In genomic region chr4:55906999-55907398, GRCh38 we compare ENCODE assay signal across 14 cellular contexts. TPM values are rescaled to one million over a fixed set of nuclear protein-coding genes. Genes with fewer than 3 reads are reported as not detected.
A peak's percentile ranks its signal among the peaks of the same experiment; 100 is the strongest.
DNase-seq lines count a peak whose midpoint lies in the region; ATAC-seq, FAIRE-seq and TF ChIP-seq lines count a peak whose summit lies in the region.
"Had no signal": no experiment of that assay in that cellular context is flagged by ENCODE, and none has a peak within 500 bp of the region (broad histone marks: within the 10 kb centered on the region; RNA-seq: fewer than 3 reads in every experiment).

No MANE protein-coding gene starts in this region.

- H3K9me3 ChIP-seq in mucosa of descending colon (no peaks in the 10 kb centered on the region), right lobe of liver (no peaks in the 10 kb centered on the region), small intestine (ENCODE audit: control insufficient read depth, low read depth) (no peaks in the 10 kb centered on the region)
- H3K9me3 ChIP-seq: heart right ventricle had no signal

- 71% methylated on average over 3 of the region's 3 CpGs for WGBS in right lobe of liver (ENCODE audit: insufficient coverage, low coverage, low lambda C conversion rate, missing lambda C conversion rate)
- WGBS in small intestine, 3 donors: 61 to 71% (median 64%) methylated on average over 3 of the region's 3 CpGs

- H3K4me1 ChIP-seq in mucosa of descending colon (ENCODE audit: low read depth) (no peaks in the 10 kb centered on the region), right lobe of liver (no peaks in the 10 kb centered on the region), small intestine (ENCODE audit: control insufficient read depth in 2 of 2, insufficient read depth in 1 of 2, low read depth in 1 of 2, low read length in 1 of 2) (peaks cover 0 to 3% of the 10 kb centered on the region in 2 donors)

- no peaks in the 10 kb centered on the region for H3K36me3 ChIP-seq in mucosa of descending colon (ENCODE audit: low read depth)
- peaks cover 0 to 9% (median 0%) of the 10 kb centered on the region in 4 donors for H3K36me3 ChIP-seq in right lobe of liver
- no peaks in the 10 kb centered on the region for H3K36me3 ChIP-seq in small intestine (ENCODE audit: control insufficient read depth in 2 of 2, insufficient read depth in 2 of 2, low read length in 2 of 2)

- H3K4me3 ChIP-seq in mucosa of descending colon: no peak overlapping the region
- H3K4me3 ChIP-seq in right lobe of liver: no peak overlapping the region
- no peak overlapping the region for H3K4me3 ChIP-seq in small intestine (ENCODE audit: low read depth in 1 of 2, low read length in 2 of 2)
- H3K4me3 ChIP-seq: lung had no signal

- no peak for TF ChIP-seq POLR2A in right lobe of liver (IDR thresholded peaks at IDR 0.05)

- peak overlapping the region; percentile 72 for H3K27ac Mint-ChIP-seq in activated CD4-positive, alpha-beta T cell treated with anti-CD3 and anti-CD28 coated beads, Interleukin-2, amount 10 ng/mL, durations not matched to agents 24 days and 14 days
- H3K27ac Mint-ChIP-seq in activated naive CD8-positive, alpha-beta T cell: peak overlapping the region; percentile 78
- H3K27ac Mint-ChIP-seq: WTC11 had no signal

- no peak for DNase-seq in activated CD4-positive, alpha-beta T cell treated with anti-CD3 and anti-CD28 coated beads, Interleukin-2, amount 10 ng/mL, durations not matched to agents 24 days and 14 days
- DNase-seq in activated CD4-positive, alpha-beta T cell treated with anti-CD3 and anti-CD28 coated beads for 48 hours: no peak
- DNase-seq in HT1080 (ENCODE audit: low read depth) (peak; percentile 74), mucosa of descending colon (no peak), substantia nigra (lab: John Stamatoyannopoulos, UW) (no peak), right lobe of liver (no peak), small intestine (no peak)
- DNase-seq: ACHN, anterior cingulate cortex, heart right ventricle, Right ventricle myocardium superior had no signal

- intact Hi-C loops in activated CD4-positive, alpha-beta T cell treated with anti-CD3 and anti-CD28 coated beads, Interleukin-2, amount 10 ng/mL, durations not matched to agents 24 days and 14 days (cut with micrococcal nuclease): loop anchor here (1.0 to 5.0 kb wide), 2 partner anchors 41 to 55 kb away; partner anchors contain the start of genes CEP135 and EXOC1
- intact Hi-C loops in mucosa of descending colon (cut with DNase I, micrococcal nuclease): no loop called here
- intact Hi-C loops in right lobe of liver (cut with DNase I): no loop called here

- no peaks in the 10 kb centered on the region for H3K27me3 ChIP-seq in right lobe of liver
- H3K27me3 ChIP-seq in small intestine (ENCODE audit: control insufficient read depth in 2 of 2, insufficient read depth in 2 of 2, low read length in 2 of 2): no peaks in the 10 kb centered on the region
- H3K27me3 ChIP-seq: heart right ventricle had no signal

- H3K4me3 Mint-ChIP-seq in activated CD4-positive, alpha-beta T cell treated with anti-CD3 and anti-CD28 coated beads, Interleukin-2, amount 10 ng/mL, durations not matched to agents 24 days and 14 days: no peak overlapping the region
- peak overlapping the region; percentile 49 for H3K4me3 Mint-ChIP-seq in activated naive CD8-positive, alpha-beta T cell
- H3K4me3 Mint-ChIP-seq: WTC11 had no signal

- no peak overlapping the region for H3K27ac ChIP-seq in substantia nigra (ENCODE audit: low read depth, low read length, poor library complexity, severe bottlenecking)
- H3K27ac ChIP-seq in right lobe of liver: no peak overlapping the region
- H3K27ac ChIP-seq in small intestine (ENCODE audit: low read depth in 1 of 2, low read length in 1 of 2): no peak overlapping the region

- peaks cover 21% of the 10 kb centered on the region for H3K36me3 Mint-ChIP-seq in activated CD4-positive, alpha-beta T cell treated with anti-CD3 and anti-CD28 coated beads, Interleukin-2, amount 10 ng/mL, durations not matched to agents 24 days and 14 days (ENCODE audit: low read depth)
- peaks cover 7% of the 10 kb centered on the region for H3K36me3 Mint-ChIP-seq in activated naive CD8-positive, alpha-beta T cell
- H3K36me3 Mint-ChIP-seq: WTC11 had no signal

- TF ChIP-seq CTCF in mucosa of descending colon (IDR thresholded peaks at IDR 0.05) (no peak), right lobe of liver (IDR thresholded peaks at IDR 0.05) (no peak)

- no peaks in the 10 kb centered on the region for H3K9me3 Mint-ChIP-seq in activated CD4-positive, alpha-beta T cell treated with anti-CD3 and anti-CD28 coated beads, Interleukin-2, amount 10 ng/mL, durations not matched to agents 24 days and 14 days
- no peaks in the 10 kb centered on the region for H3K9me3 Mint-ChIP-seq in activated naive CD8-positive, alpha-beta T cell (ENCODE audit: low read depth)
- H3K9me3 Mint-ChIP-seq: WTC11 had no signal

- H3K27me3 Mint-ChIP-seq in activated CD4-positive, alpha-beta T cell treated with anti-CD3 and anti-CD28 coated beads, Interleukin-2, amount 10 ng/mL, durations not matched to agents 24 days and 14 days: no peaks in the 10 kb centered on the region
- H3K27me3 Mint-ChIP-seq in activated naive CD8-positive, alpha-beta T cell: no peaks in the 10 kb centered on the region

- H3K4me1 Mint-ChIP-seq in activated CD4-positive, alpha-beta T cell treated with anti-CD3 and anti-CD28 coated beads, Interleukin-2, amount 10 ng/mL, durations not matched to agents 24 days and 14 days: peaks cover 11% of the 10 kb centered on the region
- H3K4me1 Mint-ChIP-seq in activated naive CD8-positive, alpha-beta T cell (ENCODE audit: low read depth): peaks cover 38% of the 10 kb centered on the region
- H3K4me1 Mint-ChIP-seq: WTC11 had no signal

- FAIRE-seq in small intestine (lab: Jason Lieb, UNC): no peak

- ATAC-seq in mucosa of descending colon (peak; percentile 13), right lobe of liver (no peak)
- ATAC-seq: WTC11 had no signal

RNA-seq across cellular contexts. Expression of gene CEP135, which starts 41.7 kb away (rescaled TPM):
- 16.3 and 16.9 TPM in 2 replicates for total RNA-seq in activated CD4-positive, alpha-beta T cell treated with anti-CD3 and anti-CD28 coated beads, Interleukin-2, amount 10 ng/mL, durations not matched to agents 24 days and 14 days
- 8.1 and 8.7 TPM in 2 replicates for total RNA-seq in HT1080 (2014; rRNA removed; shearing (Covaris generic))
- 6.5 and 7.6 TPM in 2 replicates for polyA plus RNA-seq in HT1080 (2015; cell fraction: cytosol; rRNA removed)
- polyA plus RNA-seq in HT1080 (2015; cell fraction: nucleus; rRNA removed): 15.7 and 20.4 TPM in 2 replicates
- 1 to 10 TPM; 3.8 to 6.9 (median 5.9) TPM for total RNA-seq in mucosa of descending colon
- total RNA-seq in right lobe of liver: 1 to 10 TPM in 5 of 6 experiments, under 1 TPM in 1; 0.59 to 2.4 (median 1.7) TPM
- polyA plus RNA-seq in small intestine: 1 to 10 TPM; 1.4 to 2.6 (median 1.8) TPM

RNA-seq across cellular contexts. Expression of gene EXOC1, which starts 53.6 kb away (rescaled TPM):
- total RNA-seq in activated CD4-positive, alpha-beta T cell treated with anti-CD3 and anti-CD28 coated beads, Interleukin-2, amount 10 ng/mL, durations not matched to agents 24 days and 14 days: 20.8 and 21.5 TPM in 2 replicates
- 42.3 and 48.2 TPM in 2 replicates for total RNA-seq in HT1080 (2014; rRNA removed; shearing (Covaris generic))
- 34.0 and 40.5 TPM in 2 replicates for polyA plus RNA-seq in HT1080 (2015; cell fraction: cytosol; rRNA removed)
- polyA plus RNA-seq in HT1080 (2015; cell fraction: nucleus; rRNA removed): 118 and 132 TPM in 2 replicates
- total RNA-seq in mucosa of descending colon (10 to 100 TPM; 32.9 to 53.3 (median 37.4) TPM), right lobe of liver (1 to 10 TPM; 6.7 to 9.8 (median 9.2) TPM)
- polyA plus RNA-seq in small intestine: 10 to 100 TPM; 15.3 to 24.8 (median 17.0) TPM
